In genomic region chr5:14743601-14744295, GRCh38 we compare ENCODE assay signal across 12 cellular contexts.
DNase-seq lines count a peak whose midpoint lies in the region; ATAC-seq and TF ChIP-seq lines count a peak whose summit lies in the region.
"Had no signal": no experiment of that assay in that cellular context is flagged by ENCODE, and none has a peak within 500 bp of the region (broad histone marks: within the 10 kb centered on the region; RNA-seq: fewer than 3 reads in every experiment).

No MANE protein-coding gene starts in this region.

- no peak overlapping the region for H2BK120ac ChIP-seq in mesenchymal stem cell (ENCODE audit: low read depth, low read length)

- no peak overlapping the region for H3K23ac ChIP-seq in mesenchymal stem cell (ENCODE audit: low read length in 2 of 2)

- no peaks in the 10 kb centered on the region for H3K27me3 ChIP-seq in BJ (ENCODE audit: control insufficient read depth, insufficient read depth, low read length)
- H3K27me3 ChIP-seq in mesenchymal stem cell (ENCODE audit: control insufficient read depth in 1 of 2, insufficient read depth in 1 of 2, low read length in 2 of 2) = no peaks in the 10 kb centered on the region

- H4K8ac ChIP-seq in mesenchymal stem cell (ENCODE audit: low read length) = no peak overlapping the region

- H4K91ac ChIP-seq in mesenchymal stem cell (ENCODE audit: low read length) = no peak overlapping the region

- H3K9me3 ChIP-seq in mesenchymal stem cell (ENCODE audit: control insufficient read depth, low read length) = no peaks in the 10 kb centered on the region

- peak; percentile 19 for ATAC-seq in GM21447 (IDR thresholded peaks at IDR 0.05; ENCODE audit: unreplicated experiment)
- ATAC-seq in activated B cell treated with CpG ODN at 0.5 μM for 24 hours (ENCODE audit: low read depth) = no peak

- H3K9ac ChIP-seq in mesenchymal stem cell (ENCODE audit: low read length) = peak overlapping the region; percentile 20

- H3K36me3 ChIP-seq in BJ (ENCODE audit: control insufficient read depth, insufficient read depth, low read length) = no peaks in the 10 kb centered on the region; the same call in none of the 2 replicates
- peaks cover 5 to 81% of the 10 kb centered on the region in 2 experiments for H3K36me3 ChIP-seq in mesenchymal stem cell (ENCODE audit: control insufficient read depth in 1 of 2, insufficient read depth in 2 of 2, low read depth in 1 of 2, low read length in 2 of 2)

- peaks cover 2% of the 10 kb centered on the region for H3K4me1 ChIP-seq in mesenchymal stem cell (ENCODE audit: control insufficient read depth, insufficient read depth, low read depth, low read length)

- H3K18ac ChIP-seq in mesenchymal stem cell (ENCODE audit: low read depth in 1 of 2, low read length in 2 of 2) = no peak overlapping the region

- no peak for TF ChIP-seq CTCF in BJ (IDR thresholded peaks at IDR 0.05; ENCODE audit: insufficient read depth, low read depth, low read length)
- TF ChIP-seq CTCF in activated B cell treated with CpG ODN at 0.5 μM for 24 hours (IDR thresholded peaks at IDR 0.05) = no peak

- no peaks in the 10 kb centered on the region for H3K79me1 ChIP-seq in mesenchymal stem cell (replicated peaks; ENCODE audit: low read length, poor library complexity, severe bottlenecking)

- H2BK12ac ChIP-seq in mesenchymal stem cell (ENCODE audit: low read length in 2 of 2) = no peak overlapping the region

- CTCF ChIA-PET in BJ (lab: Yijun Ruan, JAX) = interaction anchor here (0.7 to 2.5 kb wide), 4 partner anchors 8 to 17 kb away, joined by 3 to 13 read pairs (median 4); no protein-coding TSS in a partner anchor
- CTCF ChIA-PET in activated B cell treated with CpG ODN at 0.5 μM for 24 hours (lab: Charles Lee) = interaction anchor here (1.5 kb wide), 1 partner anchor 260 kb away, joined by 4 read pairs; no protein-coding TSS in a partner anchor

- no peak overlapping the region for H3K4ac ChIP-seq in mesenchymal stem cell (ENCODE audit: low read depth in 1 of 2, low read length in 2 of 2)

- intact Hi-C loops in activated B cell treated with CpG ODN at 0.5 μM for 24 hours (cut with micrococcal nuclease) = no loop called here

- POLR2A ChIA-PET in BJ (lab: Charles Lee) (no interaction called here), activated B cell treated with CpG ODN at 0.5 μM for 24 hours (lab: Charles Lee) (no interaction called here)

- peak overlapping the region; percentile 3 for H3K4me3 Mint-ChIP-seq in activated B cell treated with CpG ODN at 0.5 μM for 24 hours
- no peak overlapping the region for H3K4me3 Mint-ChIP-seq in T-helper 2 cell treated with Interferon-gamma antibody and Interleukin-4, amounts not matched to agents 5 μg/mL and 100 μg/mL, for 36 hours
- H3K4me3 Mint-ChIP-seq: neural crest cell had no signal

- no peaks in the 10 kb centered on the region for H3K9me3 Mint-ChIP-seq in activated B cell treated with CpG ODN at 0.5 μM for 24 hours
- no peaks in the 10 kb centered on the region for H3K9me3 Mint-ChIP-seq in T-helper 2 cell treated with Interferon-gamma antibody and Interleukin-4, amounts not matched to agents 5 μg/mL and 100 μg/mL, for 36 hours
- H3K9me3 Mint-ChIP-seq: neural crest cell had no signal

- WGBS in mesenchymal stem cell = 91% methylated on average over 6 of the region's 6 CpGs

- DNase-seq in BJ (ENCODE audit: low read depth) = peak; percentile 42
- no peak for DNase-seq in activated B cell treated with CpG ODN at 0.5 μM for 24 hours
- no peak for DNase-seq in mesenchymal stem cell
- no peak for DNase-seq in activated CD8-positive, alpha-beta memory T cell treated with anti-CD3 and anti-CD28 coated beads, Interleukin-2, amount 50 U/mL, for 4 hours
- no peak for DNase-seq in T-helper 2 cell treated with Interferon-gamma antibody and Interleukin-4, amounts not matched to agents 5 μg/mL and 100 μg/mL, for 36 hours (ENCODE audit: low spot score)
- no peak for DNase-seq in NCI-H510A (lab: John Stamatoyannopoulos, UW)
- no peak for DNase-seq in activated CD8-positive, alpha-beta memory T cell treated with anti-CD3 and anti-CD28 coated beads, Interleukin-2, amount 50 U/mL, for 48 hours
- DNase-seq: activated CD4-positive, alpha-beta T cell treated with anti-CD3 and anti-CD28 coated beads for 1 hour; activated naive CD4-positive, alpha-beta T cell; NCI-H2081 had no signal

- no peak overlapping the region for H3K14ac ChIP-seq in mesenchymal stem cell (ENCODE audit: low read length in 2 of 2)

- H3K4me3 ChIP-seq in BJ (ENCODE audit: low read depth, low read length) (no peak overlapping the region), mesenchymal stem cell (ENCODE audit: insufficient read depth in 1 of 2, low read depth in 1 of 2, low read length in 2 of 2) (no peak overlapping the region)

- H2AFZ ChIP-seq in mesenchymal stem cell (ENCODE audit: low read depth, low read length) = no peak overlapping the region

- H3K27me3 Mint-ChIP-seq in activated B cell treated with CpG ODN at 0.5 μM for 24 hours = no peaks in the 10 kb centered on the region
- H3K27me3 Mint-ChIP-seq in T-helper 2 cell treated with Interferon-gamma antibody and Interleukin-4, amounts not matched to agents 5 μg/mL and 100 μg/mL, for 36 hours (ENCODE audit: low read depth) = no peaks in the 10 kb centered on the region

- no peak overlapping the region for H3K27ac Mint-ChIP-seq in activated B cell treated with CpG ODN at 0.5 μM for 24 hours
- H3K27ac Mint-ChIP-seq in T-helper 2 cell treated with Interferon-gamma antibody and Interleukin-4, amounts not matched to agents 5 μg/mL and 100 μg/mL, for 36 hours = no peak overlapping the region

- H3K4me2 ChIP-seq in mesenchymal stem cell (ENCODE audit: low read length, poor library complexity, severe bottlenecking) = no peak overlapping the region

- H2AK5ac ChIP-seq in mesenchymal stem cell (ENCODE audit: low read length, severe bottlenecking) = no peak overlapping the region

- H2BK15ac ChIP-seq in mesenchymal stem cell (ENCODE audit: low read depth, poor library complexity, severe bottlenecking) = no peak overlapping the region

- H2BK5ac ChIP-seq in mesenchymal stem cell (ENCODE audit: low read depth, low read length, poor library complexity, severe bottlenecking) = no peak overlapping the region

- no peak overlapping the region for H3K27ac ChIP-seq in mesenchymal stem cell (ENCODE audit: low read length, poor library complexity, severe bottlenecking)

- peaks cover 51% of the 10 kb centered on the region for H3K36me3 Mint-ChIP-seq in activated B cell treated with CpG ODN at 0.5 μM for 24 hours (ENCODE audit: low read depth)
- H3K36me3 Mint-ChIP-seq in T-helper 2 cell treated with Interferon-gamma antibody and Interleukin-4, amounts not matched to agents 5 μg/mL and 100 μg/mL, for 36 hours (ENCODE audit: low read depth) = peaks cover 29% of the 10 kb centered on the region

- peaks cover 26% of the 10 kb centered on the region for H3K4me1 Mint-ChIP-seq in activated B cell treated with CpG ODN at 0.5 μM for 24 hours
- H3K4me1 Mint-ChIP-seq in T-helper 2 cell treated with Interferon-gamma antibody and Interleukin-4, amounts not matched to agents 5 μg/mL and 100 μg/mL, for 36 hours (ENCODE audit: low read depth) = peaks cover 21% of the 10 kb centered on the region
